Comparison of ENCODE assay signal across 1 cellular context in the genomic region with DNA sequence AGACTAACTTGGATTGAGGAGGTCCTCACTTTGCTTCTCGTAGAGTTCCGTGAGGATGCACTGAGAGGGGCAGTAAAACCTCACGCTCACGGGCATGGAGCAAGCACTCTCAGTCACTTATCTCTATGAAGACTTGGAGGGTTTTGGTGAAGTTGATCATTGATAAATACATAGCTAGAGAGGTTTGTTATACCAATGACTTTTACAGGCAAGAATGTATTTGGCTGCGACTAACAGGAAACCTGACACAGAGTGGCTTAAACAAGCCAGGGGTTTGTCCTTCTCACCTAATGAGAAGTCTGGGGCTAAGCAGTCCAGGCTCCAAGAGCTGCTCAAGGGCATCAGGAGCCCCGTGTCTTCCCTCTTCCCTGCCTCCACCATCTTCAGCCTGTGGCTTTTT.
TF ChIP-seq lines count a peak whose summit lies in the region.

No MANE protein-coding gene starts in this region.

TF ChIP-seq in SK-N-SH treated with all-trans-retinoic acid at 6 μM for 48 hours, 23 proteins besides CTCF, POLR2A, EP300 and RAD21 (continued from another document):
- TF ChIP-seq, protein P1, sequence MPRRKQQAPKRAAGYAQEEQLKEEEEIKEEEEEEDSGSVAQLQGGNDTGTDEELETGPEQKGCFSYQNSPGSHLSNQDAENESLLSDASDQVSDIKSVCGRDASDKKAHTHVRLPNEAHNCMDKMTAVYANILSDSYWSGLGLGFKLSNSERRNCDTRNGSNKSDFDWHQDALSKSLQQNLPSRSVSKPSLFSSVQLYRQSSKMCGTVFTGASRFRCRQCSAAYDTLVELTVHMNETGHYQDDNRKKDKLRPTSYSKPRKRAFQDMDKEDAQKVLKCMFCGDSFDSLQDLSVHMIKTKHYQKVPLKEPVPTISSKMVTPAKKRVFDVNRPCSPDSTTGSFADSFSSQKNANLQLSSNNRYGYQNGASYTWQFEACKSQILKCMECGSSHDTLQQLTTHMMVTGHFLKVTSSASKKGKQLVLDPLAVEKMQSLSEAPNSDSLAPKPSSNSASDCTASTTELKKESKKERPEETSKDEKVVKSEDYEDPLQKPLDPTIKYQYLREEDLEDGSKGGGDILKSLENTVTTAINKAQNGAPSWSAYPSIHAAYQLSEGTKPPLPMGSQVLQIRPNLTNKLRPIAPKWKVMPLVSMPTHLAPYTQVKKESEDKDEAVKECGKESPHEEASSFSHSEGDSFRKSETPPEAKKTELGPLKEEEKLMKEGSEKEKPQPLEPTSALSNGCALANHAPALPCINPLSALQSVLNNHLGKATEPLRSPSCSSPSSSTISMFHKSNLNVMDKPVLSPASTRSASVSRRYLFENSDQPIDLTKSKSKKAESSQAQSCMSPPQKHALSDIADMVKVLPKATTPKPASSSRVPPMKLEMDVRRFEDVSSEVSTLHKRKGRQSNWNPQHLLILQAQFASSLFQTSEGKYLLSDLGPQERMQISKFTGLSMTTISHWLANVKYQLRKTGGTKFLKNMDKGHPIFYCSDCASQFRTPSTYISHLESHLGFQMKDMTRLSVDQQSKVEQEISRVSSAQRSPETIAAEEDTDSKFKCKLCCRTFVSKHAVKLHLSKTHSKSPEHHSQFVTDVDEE (CRISPR knock-in tag; IDR thresholded peaks at IDR 0.05), result no peak
- no peak for TF ChIP-seq ZNF565 (CRISPR knock-in tag; conservative IDR thresholded peaks at IDR 0.05; ENCODE audit: low read depth)
- no peak for TF ChIP-seq GLIS3 (CRISPR knock-in tag; IDR thresholded peaks at IDR 0.05)
- no peak for TF ChIP-seq TOX (CRISPR knock-in tag; IDR thresholded peaks at IDR 0.05; ENCODE audit: borderline replicate concordance)
